In genomic region chr12:67827820-67828383, GRCh38 we compare ENCODE assay signal across 1 cellular context.
TF ChIP-seq lines count a peak whose summit lies in the region.

No MANE protein-coding gene starts in this region.

TF ChIP-seq in HepG2, 621 proteins besides CTCF, POLR2A, EP300 and RAD21 (continued from another document):
- TF ChIP-seq PBX3 (CRISPR knock-in tag; IDR thresholded peaks at IDR 0.05; ENCODE audit: borderline replicate concordance) (no peak), ATRX (CRISPR knock-in tag; IDR thresholded peaks at IDR 0.05; ENCODE audit: borderline replicate concordance) (no peak), U2AF1 (optimal IDR thresholded peaks at IDR 0.05; ENCODE audit: low read depth, low read length) (no peak), ZFYVE20 (CRISPR knock-in tag; IDR thresholded peaks at IDR 0.05; ENCODE audit: borderline replicate concordance, low read depth) (no peak), ZFP41 (CRISPR knock-in tag; IDR thresholded peaks at IDR 0.05; ENCODE audit: borderline replicate concordance) (no peak), ETV6 (CRISPR knock-in tag; conservative IDR thresholded peaks at IDR 0.05) (no peak), MAFF (IDR thresholded peaks at IDR 0.05; ENCODE audit: low read depth, low read length) (no peak)
- TF ChIP-seq, protein P1, sequence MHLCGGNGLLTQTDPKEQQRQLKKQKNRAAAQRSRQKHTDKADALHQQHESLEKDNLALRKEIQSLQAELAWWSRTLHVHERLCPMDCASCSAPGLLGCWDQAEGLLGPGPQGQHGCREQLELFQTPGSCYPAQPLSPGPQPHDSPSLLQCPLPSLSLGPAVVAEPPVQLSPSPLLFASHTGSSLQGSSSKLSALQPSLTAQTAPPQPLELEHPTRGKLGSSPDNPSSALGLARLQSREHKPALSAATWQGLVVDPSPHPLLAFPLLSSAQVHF (CRISPR knock-in tag; IDR thresholded peaks at IDR 0.05), result no peak
- TF ChIP-seq, protein P2, sequence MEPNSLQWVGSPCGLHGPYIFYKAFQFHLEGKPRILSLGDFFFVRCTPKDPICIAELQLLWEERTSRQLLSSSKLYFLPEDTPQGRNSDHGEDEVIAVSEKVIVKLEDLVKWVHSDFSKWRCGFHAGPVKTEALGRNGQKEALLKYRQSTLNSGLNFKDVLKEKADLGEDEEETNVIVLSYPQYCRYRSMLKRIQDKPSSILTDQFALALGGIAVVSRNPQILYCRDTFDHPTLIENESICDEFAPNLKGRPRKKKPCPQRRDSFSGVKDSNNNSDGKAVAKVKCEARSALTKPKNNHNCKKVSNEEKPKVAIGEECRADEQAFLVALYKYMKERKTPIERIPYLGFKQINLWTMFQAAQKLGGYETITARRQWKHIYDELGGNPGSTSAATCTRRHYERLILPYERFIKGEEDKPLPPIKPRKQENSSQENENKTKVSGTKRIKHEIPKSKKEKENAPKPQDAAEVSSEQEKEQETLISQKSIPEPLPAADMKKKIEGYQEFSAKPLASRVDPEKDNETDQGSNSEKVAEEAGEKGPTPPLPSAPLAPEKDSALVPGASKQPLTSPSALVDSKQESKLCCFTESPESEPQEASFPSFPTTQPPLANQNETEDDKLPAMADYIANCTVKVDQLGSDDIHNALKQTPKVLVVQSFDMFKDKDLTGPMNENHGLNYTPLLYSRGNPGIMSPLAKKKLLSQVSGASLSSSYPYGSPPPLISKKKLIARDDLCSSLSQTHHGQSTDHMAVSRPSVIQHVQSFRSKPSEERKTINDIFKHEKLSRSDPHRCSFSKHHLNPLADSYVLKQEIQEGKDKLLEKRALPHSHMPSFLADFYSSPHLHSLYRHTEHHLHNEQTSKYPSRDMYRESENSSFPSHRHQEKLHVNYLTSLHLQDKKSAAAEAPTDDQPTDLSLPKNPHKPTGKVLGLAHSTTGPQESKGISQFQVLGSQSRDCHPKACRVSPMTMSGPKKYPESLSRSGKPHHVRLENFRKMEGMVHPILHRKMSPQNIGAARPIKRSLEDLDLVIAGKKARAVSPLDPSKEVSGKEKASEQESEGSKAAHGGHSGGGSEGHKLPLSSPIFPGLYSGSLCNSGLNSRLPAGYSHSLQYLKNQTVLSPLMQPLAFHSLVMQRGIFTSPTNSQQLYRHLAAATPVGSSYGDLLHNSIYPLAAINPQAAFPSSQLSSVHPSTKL (CRISPR knock-in tag; IDR thresholded peaks at IDR 0.05), result no peak
